In genomic region chr15:40953713-40954074, GRCh38 we compare ENCODE assay signal across 8 cellular contexts. TPM values are rescaled to one million over a fixed set of nuclear protein-coding genes. Genes with fewer than 3 reads are reported as not detected.
DNase-seq lines count a peak whose midpoint lies in the region; ATAC-seq and TF ChIP-seq lines count a peak whose summit lies in the region.

No MANE protein-coding gene starts in this region.

- peaks cover 15% of the 10 kb centered on the region for H3K27me3 Mint-ChIP-seq in activated naive CD4-positive, alpha-beta T cell treated with anti-CD3 and anti-CD28 coated beads, Interleukin-2, amount 10 ng/mL, durations not matched to agents 7 days and 5 days
- no peaks in the 10 kb centered on the region for H3K27me3 Mint-ChIP-seq in activated naive CD8-positive, alpha-beta T cell treated with anti-CD3 and anti-CD28 coated beads, Interleukin-2, amount 10 ng/mL, durations not matched to agents 7 days and 5 days

- no peak for ATAC-seq in activated naive CD8-positive, alpha-beta T cell treated with anti-CD3 and anti-CD28 coated beads, Interleukin-2, amount 10 ng/mL, durations not matched to agents 7 days and 5 days (ENCODE audit: low read depth)
- ATAC-seq in left lung (peak; percentile 3), upper lobe of right lung (no peak), GM21619 (IDR thresholded peaks at IDR 0.05; ENCODE audit: unreplicated experiment) (no peak), HG02678 (IDR thresholded peaks at IDR 0.05; ENCODE audit: unreplicated experiment) (no peak)

- intact Hi-C loops in left lung (cut with DNase I) (no loop called here), upper lobe of right lung (cut with DNase I) (loop anchor here (10.0 kb wide), 1 partner anchor 61 kb away; no protein-coding TSS in a partner anchor)

- H3K27me3 ChIP-seq in left lung (no peaks in the 10 kb centered on the region), upper lobe of right lung (no peaks in the 10 kb centered on the region)

- H3K36me3 Mint-ChIP-seq in activated naive CD4-positive, alpha-beta T cell treated with anti-CD3 and anti-CD28 coated beads, Interleukin-2, amount 10 ng/mL, durations not matched to agents 7 days and 5 days: peaks cover 9% of the 10 kb centered on the region
- H3K36me3 Mint-ChIP-seq in activated naive CD8-positive, alpha-beta T cell treated with anti-CD3 and anti-CD28 coated beads, Interleukin-2, amount 10 ng/mL, durations not matched to agents 7 days and 5 days: peaks cover 5% of the 10 kb centered on the region

- H3K4me1 ChIP-seq in left lung: peaks cover 3 to 31% of the 10 kb centered on the region in 2 donors
- peaks cover 16% of the 10 kb centered on the region for H3K4me1 ChIP-seq in upper lobe of right lung

- H3K9me3 ChIP-seq in left lung: no peaks in the 10 kb centered on the region
- H3K9me3 ChIP-seq in upper lobe of right lung: no peaks in the 10 kb centered on the region

- peak overlapping the region in 1 of 2 donors; percentile 80 for H3K27ac ChIP-seq in left lung
- peak overlapping the region; percentile 47 for H3K27ac ChIP-seq in upper lobe of right lung

- H3K36me3 ChIP-seq in left lung: peaks cover 0 to 3% of the 10 kb centered on the region in 2 donors
- H3K36me3 ChIP-seq in upper lobe of right lung: no peaks in the 10 kb centered on the region

- H3K4me3 ChIP-seq in left lung (peak overlapping the region; percentile 59 to 77), upper lobe of right lung (peak overlapping the region; percentile 71)

- TF ChIP-seq CTCF in left lung (IDR thresholded peaks at IDR 0.05) (no peak), upper lobe of right lung (IDR thresholded peaks at IDR 0.05) (no peak)

- CTCF ChIA-PET in activated naive CD4-positive, alpha-beta T cell treated with anti-CD3 and anti-CD28 coated beads, Interleukin-2, amount 10 ng/mL, durations not matched to agents 7 days and 5 days (lab: Charles Lee): interaction anchor here (0.7 to 6.9 kb wide), 5 partner anchors 10 to 70 kb away, joined by 3 to 43 read pairs (median 3); no protein-coding TSS in a partner anchor

- POLR2A ChIA-PET in activated naive CD8-positive, alpha-beta T cell treated with anti-CD3 and anti-CD28 coated beads, Interleukin-2, amount 10 ng/mL, durations not matched to agents 7 days and 5 days (lab: Charles Lee): interaction anchor here (0.7 to 4.6 kb wide), 16 partner anchors 10 to 379 kb away, joined by 3 to 68 read pairs (median 4); partner anchors contain the start of genes CHP1, DLL4, DNAJC17 and EXD1

- H3K9me3 Mint-ChIP-seq in activated naive CD4-positive, alpha-beta T cell treated with anti-CD3 and anti-CD28 coated beads, Interleukin-2, amount 10 ng/mL, durations not matched to agents 7 days and 5 days: no peaks in the 10 kb centered on the region
- H3K9me3 Mint-ChIP-seq in activated naive CD8-positive, alpha-beta T cell treated with anti-CD3 and anti-CD28 coated beads, Interleukin-2, amount 10 ng/mL, durations not matched to agents 7 days and 5 days: no peaks in the 10 kb centered on the region

- peak overlapping the region; percentile 94 for H3K4me3 Mint-ChIP-seq in activated naive CD4-positive, alpha-beta T cell treated with anti-CD3 and anti-CD28 coated beads, Interleukin-2, amount 10 ng/mL, durations not matched to agents 7 days and 5 days
- H3K4me3 Mint-ChIP-seq in activated naive CD8-positive, alpha-beta T cell treated with anti-CD3 and anti-CD28 coated beads, Interleukin-2, amount 10 ng/mL, durations not matched to agents 7 days and 5 days: peak overlapping the region; percentile 87

- H3K27ac Mint-ChIP-seq in activated naive CD4-positive, alpha-beta T cell treated with anti-CD3 and anti-CD28 coated beads, Interleukin-2, amount 10 ng/mL, durations not matched to agents 7 days and 5 days: peak overlapping the region; percentile 93
- peak overlapping the region; percentile 88 for H3K27ac Mint-ChIP-seq in activated naive CD8-positive, alpha-beta T cell treated with anti-CD3 and anti-CD28 coated beads, Interleukin-2, amount 10 ng/mL, durations not matched to agents 7 days and 5 days

- DNase-seq in activated naive CD4-positive, alpha-beta T cell treated with anti-CD3 and anti-CD28 coated beads, Interleukin-2, amount 10 ng/mL, durations not matched to agents 7 days and 5 days: no peak
- no peak for DNase-seq in activated naive CD4-positive, alpha-beta T cell treated with anti-CD3 and anti-CD28 coated beads, Interleukin-2, amount 50 U/mL, for 16 hours
- no peak for DNase-seq in activated naive CD8-positive, alpha-beta T cell treated with anti-CD3 and anti-CD28 coated beads, Interleukin-2, amount 10 ng/mL, durations not matched to agents 7 days and 5 days
- DNase-seq in left lung (no peak), upper lobe of right lung (no peak)
- no peak for DNase-seq in effector CD8-positive, alpha-beta T cell (lab: John Stamatoyannopoulos, UW)

- peaks cover 43% of the 10 kb centered on the region for H3K4me1 Mint-ChIP-seq in activated naive CD4-positive, alpha-beta T cell treated with anti-CD3 and anti-CD28 coated beads, Interleukin-2, amount 10 ng/mL, durations not matched to agents 7 days and 5 days
- H3K4me1 Mint-ChIP-seq in activated naive CD8-positive, alpha-beta T cell treated with anti-CD3 and anti-CD28 coated beads, Interleukin-2, amount 10 ng/mL, durations not matched to agents 7 days and 5 days: peaks cover 34% of the 10 kb centered on the region

RNA-seq across cellular contexts. Expression of gene CHAC1, which starts 0.4 kb away (rescaled TPM):
- 10 to 100 TPM; 13.9 to 14.1 TPM for total RNA-seq in activated naive CD8-positive, alpha-beta T cell treated with anti-CD3 and anti-CD28 coated beads, Interleukin-2, amount 10 ng/mL, durations not matched to agents 7 days and 5 days
- total RNA-seq in left lung: 1 to 10 TPM; 3.5 to 5.8 TPM
- 4.4 TPM for total RNA-seq in upper lobe of right lung

RNA-seq across cellular contexts. Expression of gene DLL4, which starts 24.6 kb away (rescaled TPM):
- total RNA-seq in activated naive CD8-positive, alpha-beta T cell treated with anti-CD3 and anti-CD28 coated beads, Interleukin-2, amount 10 ng/mL, durations not matched to agents 7 days and 5 days: under 1 TPM in 1 of 2 experiments, not detected in 1; 0.11 TPM
- total RNA-seq in left lung: 10 to 100 TPM; 10.4 to 18.1 TPM
- 22.0 TPM for total RNA-seq in upper lobe of right lung

RNA-seq across cellular contexts. Expression of gene VPS18, which starts 59.4 kb away (rescaled TPM):
- 10 to 100 TPM; 20.1 to 21.2 TPM for total RNA-seq in activated naive CD8-positive, alpha-beta T cell treated with anti-CD3 and anti-CD28 coated beads, Interleukin-2, amount 10 ng/mL, durations not matched to agents 7 days and 5 days
- 10 to 100 TPM; 26.3 to 29.0 TPM for total RNA-seq in left lung
- 24.5 TPM for total RNA-seq in upper lobe of right lung

Comparison
In these comparisons a context has a peak if more than half of its experiments do, and no peak if none do; other contexts are left out.
1. RNA of gene DLL4, which starts 24.6 kb away (total RNA-seq): 22.0 TPM in upper lobe of right lung (single experiment) and 10.4 to 18.1 TPM in left lung; 0.11 TPM in activated naive CD8-positive, alpha-beta T cell treated with anti-CD3 and anti-CD28 coated beads, Interleukin-2, amount 10 ng/mL, durations not matched to agents 7 days and 5 days; every median in the first group is over 10 times any median in the second.